Comparison of ENCODE assay signal across 31 cellular contexts in the genomic region with DNA sequence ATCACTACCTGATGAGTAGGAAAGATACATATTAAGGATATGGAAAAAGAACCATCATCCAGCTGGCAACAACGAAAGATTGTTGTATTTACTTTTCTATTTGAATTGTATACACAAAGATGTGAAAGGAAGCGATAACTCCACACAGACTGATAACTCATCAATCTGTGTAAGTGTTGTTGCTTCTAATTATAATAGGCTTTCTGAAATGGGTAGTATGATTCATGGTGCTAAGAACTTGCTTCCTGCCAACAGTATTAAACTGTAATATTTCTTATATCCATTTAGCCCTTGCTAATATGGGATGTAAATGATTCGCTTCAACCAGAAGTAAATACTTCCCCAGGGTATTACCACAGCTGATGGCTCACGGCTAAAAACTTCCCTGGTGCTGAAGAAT.
"Had no signal": no experiment of that assay in that cellular context is flagged by ENCODE, and none has a peak within 500 bp of the region (broad histone marks: within the 10 kb centered on the region; RNA-seq: fewer than 3 reads in every experiment).

No MANE protein-coding gene starts in this region.

- H3K27ac ChIP-seq: breast epithelium, gastrocnemius medialis, lower lobe of right lung, right lobe of liver, skin epidermis, testis, uterus, WERI-Rb-1 had no signal

- FAIRE-seq: endometrium, kidney had no signal

- H3K27me3 ChIP-seq: breast epithelium, gastrocnemius medialis, right lobe of liver, testis, uterus had no signal

- H3K9me3 ChIP-seq: breast epithelium, gastrocnemius medialis, lower lobe of right lung, mucosa of descending colon, right lobe of liver, testis, uterus had no signal

- H3K4me3 ChIP-seq: breast epithelium, gastrocnemius medialis, lower lobe of right lung, mucosa of descending colon, right lobe of liver, skin epidermis, testis, uterus had no signal

- DNase-seq: activated CD4-positive, alpha-beta memory T cell treated with anti-CD3 and anti-CD28 coated beads for 36 hours; activated CD4-positive, alpha-beta T cell treated with anti-CD3 and anti-CD28 coated beads for 48 hours; activated CD8-positive, alpha-beta memory T cell treated with anti-CD3 and anti-CD28 coated beads, Interleukin-2, amount 50 U/mL, for 4 hours; activated gamma-delta T cell; activated naive CD4-positive, alpha-beta T cell treated with anti-CD3 and anti-CD28 coated beads, Interleukin-2, amount 50 U/mL, for 16 hours; activated T-cell treated with anti-CD3 and anti-CD28 coated beads, Interleukin-2, amount 50 U/mL, for 1 hour; amniotic stem cell; effector CD4-positive, alpha-beta T cell; erythroblast; gastrocnemius medialis; hippocampal formation; kidney; lower lobe of right lung; mucosa of descending colon; posterior cingulate gyrus; right lobe of liver; stimulated activated CD4-positive, alpha-beta T cell treated with anti-CD3 and anti-CD28 coated beads, Interleukin-12 subunit alpha, Interleukin-12 subunit beta, amount 100 ng/mL, for 4 hours; stimulated activated CD4-positive, alpha-beta T cell treated with anti-CD3 and anti-CD28 coated beads, Interleukin-4, amount 100 ng/mL, for 1 hour; stimulated activated naive CD8-positive, alpha-beta T cell treated with anti-CD3 and anti-CD28 coated beads, Interleukin-15, Interleukin-2, amounts not matched to agents 100 U/mL and 50 U/mL, for 24 hours; T-helper 17 cell; T1000; testis; trophoblast cell; uterus; WERI-Rb-1 had no signal

- H3K4me1 ChIP-seq: breast epithelium, gastrocnemius medialis, lower lobe of right lung, right lobe of liver, testis, uterus had no signal

- H3K36me3 ChIP-seq: breast epithelium, gastrocnemius medialis, lower lobe of right lung, right lobe of liver, uterus, WERI-Rb-1 had no signal

- ATAC-seq: activated CD4-positive, CD25-positive, alpha-beta regulatory T cell treated with anti-CD3 and anti-CD28 coated beads, Interleukin-2, amount 50 U/mL, for 24 hours; gastrocnemius medialis; left lobe of liver; mucosa of descending colon; natural killer cell treated with Interleukin-12 subunit alpha and Interleukin-12 subunit beta and Interleukin-15 and Interleukin-18, amount 100 ng/mL, for 72 hours; right lobe of liver; stimulated activated naive CD8-positive, alpha-beta T cell treated with anti-CD3 and anti-CD28 coated beads, Interleukin-15, Interleukin-2, amounts not matched to agents 100 U/mL and 50 U/mL, for 24 hours; T-helper 17 cell had no signal
